Comparison of ENCODE assay signal across 10 cellular contexts in the genomic region with DNA sequence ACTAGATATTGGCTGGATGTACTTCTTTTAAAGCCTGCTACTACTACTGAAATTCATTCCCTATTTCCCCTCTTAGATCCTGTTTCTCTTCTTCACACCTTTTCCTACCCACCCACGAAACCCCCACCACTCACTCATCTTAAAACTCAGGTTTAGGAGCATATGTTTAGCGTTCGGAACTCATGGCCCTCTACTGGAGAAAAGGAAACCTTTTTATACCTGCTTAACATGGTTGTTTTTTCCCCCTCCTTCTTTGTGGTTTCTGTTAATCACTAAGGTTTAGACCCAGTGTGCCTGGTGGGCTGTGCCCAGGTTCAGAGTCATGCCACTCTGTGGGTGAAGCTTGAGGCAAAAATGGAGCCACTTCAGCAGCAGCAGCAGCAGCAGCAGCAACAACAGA. TPM values are rescaled to one million over a fixed set of nuclear protein-coding genes. Genes with fewer than 3 reads are reported as not detected.
DNase-seq lines count a peak whose midpoint lies in the region; ATAC-seq and TF ChIP-seq lines count a peak whose summit lies in the region.
"Had no signal": no experiment of that assay in that cellular context is flagged by ENCODE, and none has a peak within 500 bp of the region (broad histone marks: within the 10 kb centered on the region; RNA-seq: fewer than 3 reads in every experiment).

No MANE protein-coding gene starts in this region.

- H3K4me3 ChIP-seq in right cardiac atrium (ENCODE audit: low read length), result no peak overlapping the region
- H3K4me3 ChIP-seq: lung had no signal

- DNase-seq in activated CD8-positive, alpha-beta memory T cell treated with anti-CD3 and anti-CD28 coated beads for 24 hours, result peak; percentile 63
- no peak for DNase-seq in activated CD8-positive, alpha-beta memory T cell treated with anti-CD3 and anti-CD28 coated beads, Interleukin-2, amount 50 U/mL, for 48 hours
- peak; percentile 35 for DNase-seq in activated CD4-positive, alpha-beta T cell treated with anti-CD3 and anti-CD28 coated beads for 48 hours
- DNase-seq in endothelial cell (ENCODE audit: low spot score), result no peak
- DNase-seq in stimulated activated naive CD4-positive, alpha-beta T cell treated with Interleukin-2 at 50 U/mL for 16 hours (lab: John Stamatoyannopoulos, UW), result peak; percentile 34
- no peak for DNase-seq in right cardiac atrium
- DNase-seq: anterior cingulate cortex had no signal

- no peaks in the 10 kb centered on the region for H3K27me3 ChIP-seq in right cardiac atrium (ENCODE audit: control insufficient read depth, insufficient read depth)

- WGBS in right cardiac atrium, result 73% methylated on average over 3 of the region's 3 CpGs

- no peaks in the 10 kb centered on the region for H3K9me3 Mint-ChIP-seq in endothelial cell (ENCODE audit: unreplicated experiment)

- TF ChIP-seq CTCF in endothelial cell (IDR thresholded peaks at IDR 0.05; ENCODE audit: unreplicated experiment), result no peak

- intact Hi-C loops in right cardiac atrium (cut with DNase I), result loop anchor here in 2 of 4 donors (5.0 to 10.0 kb wide), 2 partner anchors 69 to 71 kb away; a partner anchor contains a TSS

- peaks cover 14% of the 10 kb centered on the region for H3K36me3 Mint-ChIP-seq in endothelial cell (ENCODE audit: low read depth, unreplicated experiment)

- no peak overlapping the region for H3K27ac ChIP-seq in right cardiac atrium (ENCODE audit: low read length)

- peaks cover 8% of the 10 kb centered on the region for H3K27me3 Mint-ChIP-seq in endothelial cell (ENCODE audit: unreplicated experiment)

- H3K27ac Mint-ChIP-seq in endothelial cell (ENCODE audit: unreplicated experiment), result peak overlapping the region; percentile 39

- no peaks in the 10 kb centered on the region for H3K9me3 ChIP-seq in right cardiac atrium (ENCODE audit: control insufficient read depth, low read length)

- H3K4me1 Mint-ChIP-seq in endothelial cell (ENCODE audit: unreplicated experiment), result peaks cover 44% of the 10 kb centered on the region

- ATAC-seq in right cardiac atrium (no peak), GM18867 (IDR thresholded peaks at IDR 0.05; ENCODE audit: unreplicated experiment) (no peak), HG03460 (IDR thresholded peaks at IDR 0.05; ENCODE audit: unreplicated experiment) (no peak)

- H3K4me3 Mint-ChIP-seq in endothelial cell (ENCODE audit: unreplicated experiment), result peak overlapping the region; percentile 98

- peaks cover 13% of the 10 kb centered on the region for H3K4me1 ChIP-seq in right cardiac atrium (ENCODE audit: control insufficient read depth, insufficient read depth, low read length)

RNA-seq across cellular contexts. Expression of a gene that starts 2.6 kb away (rescaled TPM):
- 70.0 TPM for total RNA-seq in endothelial cell (ENCODE audit: unreplicated experiment)
- total RNA-seq in right cardiac atrium, result 1 to 10 TPM; 2.1 to 3.8 (median 2.5) TPM
- 2.1 TPM for polyA plus RNA-seq in right cardiac atrium

Comparison
In these comparisons a context has a peak if more than half of its experiments do, and no peak if none do; other contexts are left out.
1. DNase-seq: peak in activated CD8-positive, alpha-beta memory T cell treated with anti-CD3 and anti-CD28 coated beads for 24 hours (single experiment), activated CD4-positive, alpha-beta T cell treated with anti-CD3 and anti-CD28 coated beads for 48 hours (single experiment) and stimulated activated naive CD4-positive, alpha-beta T cell treated with Interleukin-2 at 50 U/mL for 16 hours (single experiment); none in activated CD8-positive, alpha-beta memory T cell treated with anti-CD3 and anti-CD28 coated beads, Interleukin-2, amount 50 U/mL, for 48 hours (single experiment), endothelial cell (single experiment) and right cardiac atrium (0 of 3).
2. RNA of a gene that starts 2.6 kb away (total RNA-seq): 70.0 TPM in endothelial cell (single experiment); 2.1 to 3.8 TPM in right cardiac atrium; every median in the first group is over 10 times any median in the second.